Comparison of ENCODE assay signal across 16 cellular contexts in the genomic region with DNA sequence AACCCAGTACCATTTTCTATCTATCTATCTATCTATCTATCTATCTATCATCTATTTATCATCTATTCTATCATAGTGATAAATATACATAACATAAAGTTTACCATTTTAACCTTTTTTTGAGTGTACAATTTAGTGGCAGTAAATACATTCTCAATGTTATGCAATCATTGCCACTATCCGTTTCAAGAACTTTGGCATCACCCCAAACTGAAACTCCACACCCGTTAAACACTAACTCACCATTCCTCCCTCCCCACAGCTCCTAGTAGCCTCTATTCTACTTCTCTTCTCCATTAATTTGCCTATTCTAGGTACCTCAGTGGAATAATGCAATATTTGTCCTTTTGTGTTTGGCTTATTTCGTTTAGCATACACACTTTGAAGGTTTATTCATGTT.
DNase-seq lines count a peak whose midpoint lies in the region; ATAC-seq and TF ChIP-seq lines count a peak whose summit lies in the region.
"Had no signal": no experiment of that assay in that cellular context is flagged by ENCODE, and none has a peak within 500 bp of the region (broad histone marks: within the 10 kb centered on the region; RNA-seq: fewer than 3 reads in every experiment).

No MANE protein-coding gene starts in this region.

- H3K4me1 ChIP-seq in esophagus muscularis mucosa, result peaks cover 7 to 20% (median 13%) of the 10 kb centered on the region in 4 donors

- TF ChIP-seq POLR2A in esophagus muscularis mucosa (IDR thresholded peaks at IDR 0.05; ENCODE audit: low read depth), result no peak

- peak; percentile 48 for DNase-seq in EL
- DNase-seq in M059J (ENCODE audit: low read depth), result peak; percentile 43
- peak; percentile 56 for DNase-seq in amniotic epithelial cell (ENCODE audit: low read depth)
- peak; percentile 58 to 84 for DNase-seq in foreskin fibroblast
- DNase-seq in esophagus muscularis mucosa (ENCODE audit: extremely low spot score), result no peak
- DNase-seq in HuH-7 (ENCODE audit: low spot score), result no peak
- no peak for DNase-seq in activated naive CD4-positive, alpha-beta T cell treated with anti-CD3 and anti-CD28 coated beads, Interleukin-2, amount 50 U/mL, for 72 hours (ENCODE audit: low spot score in 2 of 2)
- DNase-seq in Ammon's horn (ENCODE audit: low spot score), result no peak
- DNase-seq: activated CD4-positive, alpha-beta T cell treated with anti-CD3 and anti-CD28 coated beads for 4 hours; CD4-positive, CD25-positive, alpha-beta regulatory T cell; naive thymus-derived CD4-positive, alpha-beta T cell; NCI-H1092; NCI-H524 treated with DMSO at 0.1 percent for 48 hours; T-helper 17 cell had no signal

- 42% methylated on average over 3 of the region's 3 CpGs for whole genome bisulfite sequencing in esophagus muscularis mucosa

- H3K4me3 ChIP-seq in foreskin fibroblast (ENCODE audit: low read depth in 1 of 2, low read length in 2 of 2) (no peak overlapping the region), esophagus muscularis mucosa (no peak overlapping the region)
- H3K4me3 ChIP-seq: thoracic aorta had no signal

- peaks cover 0 to 7% (median 0%) of the 10 kb centered on the region in 4 donors for H3K9me3 ChIP-seq in esophagus muscularis mucosa
- H3K9me3 ChIP-seq: thoracic aorta had no signal

- no peaks in the 10 kb centered on the region for H3K27me3 ChIP-seq in esophagus muscularis mucosa

- no peaks in the 10 kb centered on the region for H3K36me3 Mint-ChIP-seq in activated naive CD4-positive, alpha-beta T cell treated with anti-CD3 and anti-CD28 coated beads, Interleukin-2, amount 50 U/mL, for 72 hours
- H3K36me3 Mint-ChIP-seq: activated naive CD8-positive, alpha-beta T cell; CD4-positive, CD25-positive, alpha-beta regulatory T cell; naive thymus-derived CD4-positive, alpha-beta T cell had no signal

- H3K27ac ChIP-seq in esophagus muscularis mucosa (replicated peaks in 1 of 4), result no peak overlapping the region
- H3K27ac ChIP-seq: thoracic aorta had no signal

- no peaks in the 10 kb centered on the region for H3K9me3 Mint-ChIP-seq in activated naive CD4-positive, alpha-beta T cell treated with anti-CD3 and anti-CD28 coated beads, Interleukin-2, amount 50 U/mL, for 72 hours
- H3K9me3 Mint-ChIP-seq: CD4-positive, CD25-positive, alpha-beta regulatory T cell had no signal

- intact Hi-C loops in esophagus muscularis mucosa (cut with DNase I), result no loop called here

- no peak for TF ChIP-seq EP300 in esophagus muscularis mucosa (IDR thresholded peaks at IDR 0.05)

- no peak for ATAC-seq in activated naive CD4-positive, alpha-beta T cell treated with anti-CD3 and anti-CD28 coated beads, Interleukin-2, amount 50 U/mL, for 72 hours
- ATAC-seq: naive thymus-derived CD4-positive, alpha-beta T cell; T-helper 17 cell had no signal

- H3K27ac Mint-ChIP-seq in activated naive CD4-positive, alpha-beta T cell treated with anti-CD3 and anti-CD28 coated beads, Interleukin-2, amount 50 U/mL, for 72 hours, result no peak overlapping the region
- H3K27ac Mint-ChIP-seq: activated naive CD8-positive, alpha-beta T cell; CD4-positive, CD25-positive, alpha-beta regulatory T cell; naive thymus-derived CD4-positive, alpha-beta T cell; T-helper 17 cell had no signal

- H3K36me3 ChIP-seq in esophagus muscularis mucosa, result no peaks in the 10 kb centered on the region
- H3K36me3 ChIP-seq: thoracic aorta had no signal

- no peak for TF ChIP-seq CTCF in foreskin fibroblast (IDR thresholded peaks at IDR 0.05; ENCODE audit: low read depth, low read length)
- no peak for TF ChIP-seq CTCF in esophagus muscularis mucosa (IDR thresholded peaks at IDR 0.05)

Comparison
In these comparisons a context has a peak if more than half of its experiments do, and no peak if none do; other contexts are left out.
1. DNase-seq: peak in EL (single experiment), M059J (single experiment), amniotic epithelial cell (single experiment) and foreskin fibroblast (2 of 2); none in esophagus muscularis mucosa (single experiment), HuH-7 (single experiment), activated naive CD4-positive, alpha-beta T cell treated with anti-CD3 and anti-CD28 coated beads, Interleukin-2, amount 50 U/mL, for 72 hours (0 of 2) and Ammon's horn (single experiment).